ENCODE assay signal across 15 cellular contexts in the genomic region with DNA sequence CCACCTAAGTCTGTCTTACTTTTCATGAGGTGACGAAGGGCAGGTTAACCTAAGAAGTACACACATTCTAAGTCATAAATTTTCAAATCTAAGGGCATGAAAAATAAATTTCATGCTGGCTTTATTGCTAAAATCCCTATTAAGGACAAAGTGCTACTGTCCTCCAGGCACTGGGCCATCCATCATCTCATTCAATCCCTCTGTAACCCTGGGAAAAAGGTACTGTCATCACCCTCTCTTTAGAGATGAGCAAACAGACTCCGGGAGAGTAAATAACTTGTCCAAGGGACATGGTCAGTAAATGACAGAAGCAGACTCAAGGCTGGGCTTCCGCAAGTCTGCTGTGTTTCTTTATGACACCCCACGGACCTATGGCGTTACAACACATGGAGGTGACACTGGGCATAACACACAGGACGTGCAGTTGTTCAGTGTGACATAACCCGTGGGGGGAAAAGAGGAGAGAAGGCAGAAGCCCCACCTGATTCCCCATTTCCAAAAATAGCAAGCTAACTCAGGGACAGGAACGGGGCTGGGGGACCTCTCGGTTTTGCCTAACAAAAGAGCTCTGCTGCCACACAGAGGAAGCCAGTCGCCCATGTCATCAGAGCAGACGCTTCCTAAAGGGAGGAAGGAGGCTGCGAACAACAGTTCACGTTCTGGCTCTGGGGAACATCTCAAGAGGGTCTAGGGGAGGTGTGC. TPM values are rescaled to one million over a fixed set of nuclear protein-coding genes. Genes with fewer than 3 reads are reported as not detected.
A peak's percentile ranks its signal among the peaks of the same experiment; 100 is the strongest.
DNase-seq lines count a peak whose midpoint lies in the region; ATAC-seq, FAIRE-seq and TF ChIP-seq lines count a peak whose summit lies in the region.
"Had no signal": no experiment of that assay in that cellular context is flagged by ENCODE, and none has a peak within 500 bp of the region (broad histone marks: within the 10 kb centered on the region; RNA-seq: fewer than 3 reads in every experiment).

No MANE protein-coding gene starts in this region.

- H2AFZ ChIP-seq in hepatocyte, result no peak overlapping the region

- no peaks in the 10 kb centered on the region for H4K20me1 ChIP-seq in DOHH2 (ENCODE audit: control insufficient read depth, insufficient read depth, low read depth, low read length)
- no peaks in the 10 kb centered on the region for H4K20me1 ChIP-seq in hepatocyte (ENCODE audit: insufficient read depth, poor library complexity, severe bottlenecking)

- TF ChIP-seq CTCF in DOHH2 (IDR thresholded peaks at IDR 0.05; ENCODE audit: low read depth, low read length, poor library complexity, severe bottlenecking) (peak; percentile 44), kidney (IDR thresholded peaks at IDR 0.05; ENCODE audit: borderline replicate concordance, extremely low read depth, insufficient read depth) (no peak), hepatocyte (IDR thresholded peaks at IDR 0.05; ENCODE audit: poor library complexity) (no peak), left lung (IDR thresholded peaks at IDR 0.05) (no peak)

- ATAC-seq in HG03439 (IDR thresholded peaks at IDR 0.05; ENCODE audit: unreplicated experiment), result peak; percentile 50
- ATAC-seq in HG02763 (IDR thresholded peaks at IDR 0.05; ENCODE audit: unreplicated experiment), result no peak
- no peak for ATAC-seq in left lung
- ATAC-seq: activated CD4-positive, CD25-positive, alpha-beta regulatory T cell treated with anti-CD3 and anti-CD28 coated beads, Interleukin-2, amount 50 U/mL, for 24 hours; heart right ventricle had no signal

- H3K4me1 ChIP-seq in DOHH2 (ENCODE audit: control insufficient read depth, low read length) (peaks cover 28% of the 10 kb centered on the region), kidney (ENCODE audit: control insufficient read depth in 1 of 2, insufficient read depth in 1 of 2, low read depth in 1 of 2, low read length in 2 of 2) (no peaks in the 10 kb centered on the region), hepatocyte (ENCODE audit: insufficient read depth) (no peaks in the 10 kb centered on the region), left lung (no peaks in the 10 kb centered on the region)
- H3K4me1 ChIP-seq: BLaER1 treated with 17β-estradiol and CSF1 and Interleukin-3, amounts not matched to agents 10 nM and 100 nM; HAP-1; heart right ventricle had no signal

- no peaks in the 10 kb centered on the region for H3K9me3 ChIP-seq in DOHH2 (ENCODE audit: control insufficient read depth, insufficient read depth, low read length)
- no peaks in the 10 kb centered on the region for H3K9me3 ChIP-seq in kidney (ENCODE audit: control insufficient read depth in 1 of 2, low read length in 2 of 2)
- H3K9me3 ChIP-seq in hepatocyte (ENCODE audit: low read depth), result no peaks in the 10 kb centered on the region
- H3K9me3 ChIP-seq in left lung, result no peaks in the 10 kb centered on the region
- H3K9me3 ChIP-seq: BLaER1 treated with 17β-estradiol and CSF1 and Interleukin-3, amounts not matched to agents 10 nM and 100 nM; HAP-1; heart right ventricle had no signal

- peaks cover 9% of the 10 kb centered on the region; the same call in 1 of the 2 replicates for H3F3A ChIP-seq in DOHH2 (ENCODE audit: control insufficient read depth, insufficient read depth)

- 77% methylated on average over 13 of the region's 13 CpGs for WGBS in hepatocyte (ENCODE audit: low lambda C conversion rate, missing lambda C conversion rate)

- H3K27ac ChIP-seq in DOHH2 (ENCODE audit: low read depth, low read length) (peak overlapping the region; percentile 55), kidney (ENCODE audit: low read depth in 2 of 2, low read length in 2 of 2) (no peak overlapping the region), hepatocyte (no peak overlapping the region), left lung (no peak overlapping the region)
- H3K27ac ChIP-seq: BLaER1 treated with 17β-estradiol and CSF1 and Interleukin-3, amounts not matched to agents 10 nM and 100 nM; heart right ventricle had no signal

- H3K36me3 ChIP-seq in DOHH2 (ENCODE audit: control insufficient read depth, low read length), result peaks cover 94% of the 10 kb centered on the region
- peaks cover 56 to 74% of the 10 kb centered on the region in 2 donors for H3K36me3 ChIP-seq in kidney (ENCODE audit: control insufficient read depth in 1 of 2, insufficient read depth in 2 of 2, low read length in 2 of 2)
- no peaks in the 10 kb centered on the region for H3K36me3 ChIP-seq in hepatocyte (replicated peaks; ENCODE audit: insufficient read depth, low read depth)
- peaks cover 0 to 100% of the 10 kb centered on the region in 2 donors for H3K36me3 ChIP-seq in left lung

- no peak overlapping the region for H3K9ac ChIP-seq in kidney (ENCODE audit: low read length in 2 of 2)

- H3K79me2 ChIP-seq in DOHH2 (ENCODE audit: control insufficient read depth, low read length), result no peaks in the 10 kb centered on the region
- H3K79me2 ChIP-seq in hepatocyte, result no peaks in the 10 kb centered on the region

- DNase-seq in NCI-H69 (lab: John Stamatoyannopoulos, UW), result peak; percentile 97
- DNase-seq in kidney, result peak; percentile 26
- no peak for DNase-seq in RPMI8226
- DNase-seq in hepatocyte (ENCODE audit: low spot score), result no peak
- DNase-seq in left lung, result no peak
- DNase-seq: heart right ventricle, NCI-H2227 treated with DMSO at 0.1 percent for 48 hours, occipital lobe had no signal

- H3K4me2 ChIP-seq in DOHH2 (ENCODE audit: low read length), result peak overlapping the region; percentile 69
- H3K4me2 ChIP-seq in hepatocyte, result no peak overlapping the region
- H3K4me2 ChIP-seq: BLaER1 treated with 17β-estradiol and CSF1 and Interleukin-3, amounts not matched to agents 10 nM and 100 nM had no signal

- FAIRE-seq in kidney (lab: Jason Lieb, UNC), result no peak

- H3K27me3 ChIP-seq in DOHH2 (ENCODE audit: control insufficient read depth, low read length) (no peaks in the 10 kb centered on the region), hepatocyte (no peaks in the 10 kb centered on the region), left lung (no peaks in the 10 kb centered on the region)
- H3K27me3 ChIP-seq: BLaER1 treated with 17β-estradiol and CSF1 and Interleukin-3, amounts not matched to agents 10 nM and 100 nM; heart right ventricle had no signal

- intact Hi-C loops in kidney (cut with DNase I) (no loop called here), left lung (cut with DNase I) (no loop called here)

- H3K4me3 ChIP-seq in DOHH2 (ENCODE audit: low read length), result peak overlapping the region; percentile 35
- H3K4me3 ChIP-seq in kidney (ENCODE audit: low read length in 2 of 2), result no peak overlapping the region
- no peak overlapping the region for H3K4me3 ChIP-seq in hepatocyte
- H3K4me3 ChIP-seq in left lung, result no peak overlapping the region
- H3K4me3 ChIP-seq: BLaER1 treated with 17β-estradiol and CSF1 and Interleukin-3, amounts not matched to agents 10 nM and 100 nM; HAP-1; heart right ventricle; lung had no signal

- H3K9me2 ChIP-seq in DOHH2 (replicated peaks; ENCODE audit: control insufficient read depth, low read length) (no peaks in the 10 kb centered on the region), hepatocyte (replicated peaks; ENCODE audit: insufficient read depth) (no peaks in the 10 kb centered on the region)

RNA-seq across cellular contexts. Expression of gene SRM, which starts 12.5 kb away (rescaled TPM):
- total RNA-seq in kidney, result 52.9 TPM
- 59.5 TPM for polyA plus RNA-seq in kidney (ENCODE audit: insufficient read depth, low read depth, low replicate concordance)
- 22.7 and 28.6 TPM in 2 replicates for total RNA-seq in hepatocyte
- 186 and 207 TPM in 2 replicates for polyA plus RNA-seq in hepatocyte
- 100 to 1,000 TPM in 1 of 2 donors, 10 to 100 TPM in 1; 67.1 to 123 TPM for total RNA-seq in left lung

RNA-seq across cellular contexts. Expression of gene MASP2, which starts 25.3 kb away (rescaled TPM):
- total RNA-seq in kidney (not detected), hepatocyte (1.0 and 3.3 TPM in 2 replicates), left lung (not detected)
- polyA plus RNA-seq in kidney (ENCODE audit: insufficient read depth, low read depth, low replicate concordance) (not detected), hepatocyte (9.5 and 16.6 TPM in 2 replicates)
- total RNA-seq: heart right ventricle, lung, occipital lobe had no signal

RNA-seq across cellular contexts. Expression of gene EXOSC10, which starts 27.3 kb away (rescaled TPM):
- total RNA-seq in kidney, result 46.8 TPM
- polyA plus RNA-seq in kidney (ENCODE audit: insufficient read depth, low read depth, low replicate concordance), result 26.2 TPM
- total RNA-seq in hepatocyte, result 42.0 and 47.0 TPM in 2 replicates
- 44.2 and 47.2 TPM in 2 replicates for polyA plus RNA-seq in hepatocyte
- total RNA-seq in left lung, result 10 to 100 TPM; 42.9 to 53.2 TPM

RNA-seq across cellular contexts. Expression of gene TARDBP, which starts 59.9 kb away (rescaled TPM):
- 140 TPM for total RNA-seq in kidney
- polyA plus RNA-seq in kidney (ENCODE audit: insufficient read depth, low read depth, low replicate concordance), result 103 TPM
- total RNA-seq in hepatocyte, result 78.0 and 80.0 TPM in 2 replicates
- 129 and 130 TPM in 2 replicates for polyA plus RNA-seq in hepatocyte
- total RNA-seq in left lung, result 100 to 1,000 TPM; 119 to 126 TPM

Comparison
In these comparisons a context has a peak if more than half of its experiments do, and no peak if none do; other contexts are left out.
1. DNase-seq: peak in NCI-H69 (single experiment) and kidney (single experiment); none in RPMI8226 (single experiment), hepatocyte (single experiment) and left lung (0 of 2).